Comparison of ENCODE assay signal across 26 cellular contexts in the genomic region with DNA sequence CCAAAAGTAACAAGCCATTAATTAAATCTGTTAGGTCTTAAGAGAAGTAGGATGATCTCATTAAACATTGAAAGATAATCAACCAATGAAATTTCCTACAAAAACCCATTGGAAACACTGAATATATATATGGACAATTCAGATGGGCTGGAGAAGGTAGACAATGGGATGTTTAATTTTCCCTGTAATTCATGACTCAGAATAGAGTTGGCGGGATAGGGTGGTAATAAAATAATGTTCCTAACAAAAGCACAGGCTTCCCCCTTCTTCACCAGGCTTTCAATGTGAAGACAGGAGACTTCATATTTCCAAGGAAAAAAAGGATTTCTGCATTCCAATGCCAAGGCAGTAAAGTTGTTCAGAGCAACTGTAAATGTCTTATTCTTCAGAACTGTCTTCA.
DNase-seq lines count a peak whose midpoint lies in the region; ATAC-seq, FAIRE-seq and TF ChIP-seq lines count a peak whose summit lies in the region.
"Had no signal": no experiment of that assay in that cellular context is flagged by ENCODE, and none has a peak within 500 bp of the region (broad histone marks: within the 10 kb centered on the region; RNA-seq: fewer than 3 reads in every experiment).

No MANE protein-coding gene starts in this region.

- peak overlapping the region; percentile 93 for H3K27ac Mint-ChIP-seq in Caco-2 (ENCODE audit: unreplicated experiment)
- no peak overlapping the region for H3K27ac Mint-ChIP-seq in astrocyte (ENCODE audit: unreplicated experiment)
- peak overlapping the region in 4 of 6 donors; percentile 10 to 69 (median 60) for H3K27ac Mint-ChIP-seq in naive B cell
- H3K27ac Mint-ChIP-seq in CD4-positive, alpha-beta memory T cell: no peak overlapping the region
- H3K27ac Mint-ChIP-seq: stimulated activated memory B cell treated with anti-CD40 and anti-IgM and Interleukin-4, amounts not matched to agents 10 μg/mL and 1 μg/mL and 100 μg/mL, for 72 hours had no signal

- H3K4me3 Mint-ChIP-seq in Caco-2 (ENCODE audit: unreplicated experiment): peak overlapping the region; percentile 66
- H3K4me3 Mint-ChIP-seq in astrocyte (ENCODE audit: unreplicated experiment): no peak overlapping the region
- H3K4me3 Mint-ChIP-seq in naive B cell: no peak overlapping the region
- no peak overlapping the region for H3K4me3 Mint-ChIP-seq in CD4-positive, alpha-beta memory T cell
- H3K4me3 Mint-ChIP-seq: stimulated activated memory B cell treated with anti-CD40 and anti-IgM and Interleukin-4, amounts not matched to agents 10 μg/mL and 1 μg/mL and 100 μg/mL, for 72 hours had no signal

- no peak for DNase-seq in A673 (ENCODE audit: low spot score)
- DNase-seq in Caco-2: no peak
- no peak for DNase-seq in astrocyte (ENCODE audit: low read depth)
- no peak for DNase-seq in naive B cell
- no peak for DNase-seq in frontal cortex (ENCODE audit: low spot score in 2 of 2)
- no peak for DNase-seq in CD4-positive, alpha-beta memory T cell
- DNase-seq: activated CD4-positive, alpha-beta T cell treated with anti-CD3 and anti-CD28 coated beads for 48 hours; activated gamma-delta T cell; activated T-cell treated with anti-CD3 and anti-CD28 coated beads, Interleukin-2, amount 50 U/mL, for 1 hour; C1 segment of cervical spinal cord; dorsolateral prefrontal cortex; gastrocnemius medialis; Kasumi-1; naive thymus-derived CD4-positive, alpha-beta T cell; NCI-H1436; NCI-H226; NCI-H526 treated with DMSO at 0.1 percent for 48 hours; Peyer's patch; upper lobe of right lung had no signal

- no peak overlapping the region for H3K9ac ChIP-seq in astrocyte (ENCODE audit: low read length)

- no peak overlapping the region for H3K4me3 ChIP-seq in A673 (ENCODE audit: low read depth, low read length, poor library complexity, severe bottlenecking)
- no peak overlapping the region for H3K4me3 ChIP-seq in Caco-2 (ENCODE audit: low read depth, low read length)
- no peak overlapping the region for H3K4me3 ChIP-seq in astrocyte (ENCODE audit: insufficient read depth, low read depth, low read length)
- H3K4me3 ChIP-seq in CD4-positive, alpha-beta memory T cell (ENCODE audit: low read length in 2 of 2): no peak overlapping the region
- H3K4me3 ChIP-seq: dorsolateral prefrontal cortex, gastrocnemius medialis, Peyer's patch, suprapubic skin, upper lobe of right lung had no signal

- peaks cover 83% of the 10 kb centered on the region for H3K4me1 ChIP-seq in A673 (ENCODE audit: insufficient read depth, low read length, poor library complexity, severe bottlenecking)
- peaks cover 73% of the 10 kb centered on the region for H3K4me1 ChIP-seq in Caco-2
- H3K4me1 ChIP-seq in astrocyte (ENCODE audit: insufficient read depth, low read length): peaks cover 24% of the 10 kb centered on the region
- peaks cover 20% of the 10 kb centered on the region for H3K4me1 ChIP-seq in CD4-positive, alpha-beta memory T cell (ENCODE audit: insufficient read depth, low read length)

- peaks cover 76% of the 10 kb centered on the region for H4K20me1 ChIP-seq in astrocyte (ENCODE audit: insufficient read depth, low read length)

- POLR2A ChIA-PET in A673 (lab: Charles Lee; ENCODE audit: low non-redundant PET): no interaction called here
- POLR2A ChIA-PET in Caco-2 (lab: Charles Lee): no interaction called here
- POLR2A ChIA-PET in CD4-positive, alpha-beta memory T cell (lab: Charles Lee; ENCODE audit: partially characterized antibody): interaction anchor here (0.6 kb wide), 2 partner anchors 267 to 309 kb away, joined by 4 read pairs; no protein-coding TSS in a partner anchor

- H3K9me3 Mint-ChIP-seq in Caco-2 (ENCODE audit: unreplicated experiment) (no peaks in the 10 kb centered on the region), astrocyte (ENCODE audit: unreplicated experiment) (no peaks in the 10 kb centered on the region), naive B cell (no peaks in the 10 kb centered on the region)
- H3K9me3 Mint-ChIP-seq in CD4-positive, alpha-beta memory T cell: no peaks in the 10 kb centered on the region
- H3K9me3 Mint-ChIP-seq: stimulated activated memory B cell treated with anti-CD40 and anti-IgM and Interleukin-4, amounts not matched to agents 10 μg/mL and 1 μg/mL and 100 μg/mL, for 72 hours had no signal

- H3K9me3 ChIP-seq in A673 (ENCODE audit: low read depth, low read length, poor library complexity, severe bottlenecking) (no peaks in the 10 kb centered on the region), Caco-2 (no peaks in the 10 kb centered on the region), astrocyte (ENCODE audit: insufficient read depth, low read depth, low read length) (no peaks in the 10 kb centered on the region)
- H3K9me3 ChIP-seq in CD4-positive, alpha-beta memory T cell (ENCODE audit: control insufficient read depth in 1 of 2, low read length in 2 of 2): no peaks in the 10 kb centered on the region
- H3K9me3 ChIP-seq: gastrocnemius medialis, Peyer's patch, suprapubic skin, upper lobe of right lung had no signal

- BruUV-seq in A673 (replicated peaks; lab: Mats Ljungman, UMichigan) (no TSS peak), Caco-2 (replicated peaks; lab: Mats Ljungman, UMichigan) (no TSS peak)

- FAIRE-seq in astrocyte (lab: Jason Lieb, UNC): no peak
- no peak for FAIRE-seq in frontal cortex (lab: Jason Lieb, UNC)
- FAIRE-seq: endometrium had no signal

- ATAC-seq in naive B cell (ENCODE audit: low read depth in 2 of 2) (no peak), GM19463 (IDR thresholded peaks at IDR 0.05; ENCODE audit: unreplicated experiment) (no peak)
- no peak for ATAC-seq in activated CD4-positive, CD25-positive, alpha-beta regulatory T cell treated with anti-CD3 and anti-CD28 coated beads, Interleukin-2, amount 50 U/mL, for 24 hours
- ATAC-seq: gastrocnemius medialis; HCT116; left lobe of liver; naive thymus-derived CD4-positive, alpha-beta T cell; stimulated activated memory B cell treated with anti-CD40 and anti-IgM and Interleukin-4, amounts not matched to agents 10 μg/mL and 1 μg/mL and 100 μg/mL, for 72 hours; upper lobe of right lung had no signal

- H3K36me3 Mint-ChIP-seq in Caco-2 (ENCODE audit: insufficient read depth, unreplicated experiment) (peaks cover 19% of the 10 kb centered on the region), astrocyte (ENCODE audit: low read depth, unreplicated experiment) (no peaks in the 10 kb centered on the region), naive B cell (peaks cover 0 to 6% of the 10 kb centered on the region in 2 donors)
- H3K36me3 Mint-ChIP-seq in CD4-positive, alpha-beta memory T cell: peaks cover 12% of the 10 kb centered on the region in 2 donors

- peaks cover 71% of the 10 kb centered on the region for H3K79me2 ChIP-seq in astrocyte (ENCODE audit: insufficient read depth, low read length)

- H3K27ac ChIP-seq in A673 (ENCODE audit: low read depth, low read length, poor library complexity, severe bottlenecking): peak overlapping the region; percentile 98
- H3K27ac ChIP-seq in astrocyte (ENCODE audit: low read depth, low read length): no peak overlapping the region
- H3K27ac ChIP-seq in CD4-positive, alpha-beta memory T cell (ENCODE audit: low read depth, low read length): no peak overlapping the region
- H3K27ac ChIP-seq: dorsolateral prefrontal cortex, gastrocnemius medialis, suprapubic skin, upper lobe of right lung had no signal

- H3K27me3 Mint-ChIP-seq in Caco-2 (ENCODE audit: insufficient read depth, unreplicated experiment): no peaks in the 10 kb centered on the region
- no peaks in the 10 kb centered on the region for H3K27me3 Mint-ChIP-seq in astrocyte (ENCODE audit: low read depth, unreplicated experiment)
- no peaks in the 10 kb centered on the region for H3K27me3 Mint-ChIP-seq in naive B cell
- H3K27me3 Mint-ChIP-seq in CD4-positive, alpha-beta memory T cell: no peaks in the 10 kb centered on the region
- H3K27me3 Mint-ChIP-seq: naive thymus-derived CD4-positive, alpha-beta T cell; stimulated activated memory B cell treated with anti-CD40 and anti-IgM and Interleukin-4, amounts not matched to agents 10 μg/mL and 1 μg/mL and 100 μg/mL, for 72 hours had no signal

- no peak for TF ChIP-seq CTCF in A673 (conservative IDR thresholded peaks at IDR 0.05; ENCODE audit: low read depth, low read length)
- no peak for TF ChIP-seq CTCF in Caco-2 (IDR thresholded peaks at IDR 0.05; ENCODE audit: insufficient read depth in 1 of 2, low read depth in 1 of 2, low read length in 1 of 2, severe bottlenecking in 1 of 2, unreplicated experiment in 1 of 2)
- no peak for TF ChIP-seq CTCF in astrocyte (IDR thresholded peaks at IDR 0.05; ENCODE audit: insufficient read depth, low read depth, low read length)

- H3K36me3 ChIP-seq in A673 (ENCODE audit: insufficient read depth, low read length, poor library complexity, severe bottlenecking) (no peaks in the 10 kb centered on the region), Caco-2 (ENCODE audit: control insufficient read depth, insufficient read depth, low read length) (no peaks in the 10 kb centered on the region), astrocyte (ENCODE audit: insufficient read depth, low read length) (no peaks in the 10 kb centered on the region)
- no peaks in the 10 kb centered on the region for H3K36me3 ChIP-seq in CD4-positive, alpha-beta memory T cell (ENCODE audit: insufficient read depth, low read length)
- H3K36me3 ChIP-seq: gastrocnemius medialis, Peyer's patch, suprapubic skin, upper lobe of right lung had no signal

- H3K27me3 ChIP-seq in A673 (replicated peaks; ENCODE audit: insufficient read depth, low read depth, low read length, poor library complexity) (no peaks in the 10 kb centered on the region), Caco-2 (replicated peaks; ENCODE audit: control insufficient read depth, insufficient read depth, low read length) (no peaks in the 10 kb centered on the region), astrocyte (ENCODE audit: insufficient read depth, low read length) (no peaks in the 10 kb centered on the region)
- H3K27me3 ChIP-seq in CD4-positive, alpha-beta memory T cell (ENCODE audit: insufficient read depth, low read length): no peaks in the 10 kb centered on the region
- H3K27me3 ChIP-seq: dorsolateral prefrontal cortex, gastrocnemius medialis, Peyer's patch, suprapubic skin, upper lobe of right lung had no signal

- peak overlapping the region; percentile 1 for H3K4me2 ChIP-seq in astrocyte (ENCODE audit: low read length)

- H3K4me1 Mint-ChIP-seq in Caco-2 (ENCODE audit: low read depth, unreplicated experiment) (peaks cover 63% of the 10 kb centered on the region), astrocyte (ENCODE audit: low read depth, unreplicated experiment) (peaks cover 38% of the 10 kb centered on the region), naive B cell (peaks cover 57 to 92% (median 88%) of the 10 kb centered on the region in 3 donors)
- peaks cover 45 to 81% (median 62%) of the 10 kb centered on the region in 4 donors for H3K4me1 Mint-ChIP-seq in CD4-positive, alpha-beta memory T cell

- intact Hi-C loops in A673 (cut with micrococcal nuclease; ENCODE audit: unreplicated experiment): loop anchor here (10.0 kb wide), 1 partner anchor 672 kb away; no protein-coding TSS in a partner anchor
- intact Hi-C loops in Caco-2 (cut with micrococcal nuclease; ENCODE audit: unreplicated experiment): no loop called here
- intact Hi-C loops in CD4-positive, alpha-beta memory T cell (cut with micrococcal nuclease): no loop called here

- H2AFZ ChIP-seq in astrocyte (ENCODE audit: low read depth, low read length): no peak overlapping the region

- CTCF ChIA-PET in A673 (lab: Charles Lee): no interaction called here
- CTCF ChIA-PET in Caco-2 (lab: Charles Lee): no interaction called here
- CTCF ChIA-PET in CD4-positive, alpha-beta memory T cell (lab: Charles Lee; ENCODE audit: partially characterized antibody): interaction anchor here (0.6 kb wide), 1 partner anchor 16 kb away, joined by 3 read pairs; no protein-coding TSS in a partner anchor

Comparison
In these comparisons a context has a peak if more than half of its experiments do, and no peak if none do; other contexts are left out.
1. H3K27ac Mint-ChIP-seq: peak in Caco-2 (single experiment) and naive B cell (4 of 6); none in astrocyte (single experiment) and CD4-positive, alpha-beta memory T cell (0 of 7).